Comparison of ENCODE assay signal across 7 cellular contexts in genomic region chr19:34501339-34502320, GRCh38. TPM values are rescaled to one million over a fixed set of nuclear protein-coding genes. Genes with fewer than 3 reads are reported as not detected.
DNase-seq lines count a peak whose midpoint lies in the region; ATAC-seq, FAIRE-seq and TF ChIP-seq lines count a peak whose summit lies in the region.

No MANE protein-coding gene starts in this region.

- H3K4me1 ChIP-seq in K562 (replicated peaks in 1 of 2; ENCODE audit: control insufficient read depth in 2 of 2, insufficient read depth in 2 of 2, low read length in 2 of 2) (peaks cover 7 to 44% of the 10 kb centered on the region in 2 experiments; a peak in 4 of 5 replicates), iPS DF 6.9 (ENCODE audit: control insufficient read depth, insufficient read depth, low read length) (peaks cover 10% of the 10 kb centered on the region; the same call in 1 of the 2 replicates)

- TF ChIP-seq CTCF in GM13977 (IDR thresholded peaks at IDR 0.05; ENCODE audit: extremely low read depth, insufficient read depth, missing control alignments) (peak; percentile 99), K562 (IDR thresholded peaks at IDR 0.05 in 2 of 3, conservative IDR thresholded peaks at IDR 0.05 in 1 of 3; ENCODE audit: insufficient read depth in 2 of 3, low read depth in 1 of 3, low read length in 3 of 3) (peak; percentile 99 to 100 (median 100))

- POLR2A ChIA-PET in K562 (lab: Yijun Ruan, JAX), result no interaction called here

- H3K27me3 ChIP-seq in K562 (ENCODE audit: control insufficient read depth in 2 of 2, insufficient read depth in 2 of 2, low read length in 2 of 2) (peaks cover 0 to 5% of the 10 kb centered on the region in 2 experiments; a peak in 2 of 5 replicates), iPS DF 6.9 (ENCODE audit: control insufficient read depth, insufficient read depth, low read length) (no peaks in the 10 kb centered on the region)

- FAIRE-seq in K562 (lab: Jason Lieb, UNC), result peak; percentile 87

- H3K9me1 ChIP-seq in K562 (ENCODE audit: control insufficient read depth, insufficient read depth, low read length), result no peaks in the 10 kb centered on the region

- BruUV-seq in K562 (replicated peaks; lab: Mats Ljungman, UMichigan), result no TSS peak

- DNase-seq in GM13977 (ENCODE audit: low spot score) (peak; percentile 96), NCI-H2107 (lab: John Stamatoyannopoulos, UW) (peak; percentile 56), UCSD-AML1 (lab: John Stamatoyannopoulos, UW; ENCODE audit: unreplicated experiment) (peak; percentile 89), K562 (ENCODE audit: extremely low read depth in 1 of 4, low spot score in 3 of 4) (peak; percentile 93 to 96 (median 95)), iPS DF 6.9 (ENCODE audit: low read depth, low spot score) (peak; percentile 83), smooth muscle cell of the brain vasculature (ENCODE audit: low read depth, low spot score) (peak; percentile 70)

- no peaks in the 10 kb centered on the region for H4K20me1 ChIP-seq in K562 (replicated peaks; ENCODE audit: control insufficient read depth, insufficient read depth, low read length)

- H2AFZ ChIP-seq in K562 (ENCODE audit: low read depth, low read length), result peak overlapping the region; percentile 69

- H3K9me3 ChIP-seq in K562 (replicated peaks; ENCODE audit: control insufficient read depth, insufficient read depth, low read depth, low read length) (no peaks in the 10 kb centered on the region), iPS DF 6.9 (ENCODE audit: control insufficient read depth, insufficient read depth, low read length) (no peaks in the 10 kb centered on the region)

- H3K9ac ChIP-seq in K562 (ENCODE audit: insufficient read depth in 1 of 2, low read depth in 2 of 2, low read length in 2 of 2), result peak overlapping the region in 1 of 2 experiments; percentile 84; a peak in 3 of 4 replicates

- no peak overlapping the region for H3K27ac ChIP-seq in K562 (ENCODE audit: extremely low read depth, low read depth, low read length)
- H3K27ac ChIP-seq in iPS DF 6.9 (ENCODE audit: low read length), result no peak overlapping the region

- TF ChIP-seq RAD21 in K562 (CRISPR knock-in tag; conservative IDR thresholded peaks at IDR 0.05 in 1 of 2, IDR thresholded peaks at IDR 0.05 in 1 of 2), result peak; percentile 87 to 99

- WGBS in K562 (ENCODE audit: insufficient coverage, low coverage, missing lambda C conversion rate), result 15% methylated on average over 27 of the region's 40 CpGs
- WGBS in iPS DF 6.9 (ENCODE audit: insufficient coverage, insufficient read length), result no CpG with 5 or more reads among the region's 40 CpGs

- no peak for TF ChIP-seq EP300 in K562 (IDR thresholded peaks at IDR 0.05; ENCODE audit: low read length)

- in situ Hi-C loops in GM13977 (cut with MboI; ENCODE audit: low pct_unique_long_range_greater_than_20kb, low sequenced_read_pairs, unreplicated experiment) (no loop called here), K562 (cut with MboI) (no loop called here)

- no peak for TF ChIP-seq POLR2A in K562 (conservative IDR thresholded peaks at IDR 0.05)

- peak overlapping the region; percentile 63 for H3K4me2 ChIP-seq in K562 (ENCODE audit: insufficient read depth, low read length)

- ATAC-seq in HG03039 (IDR thresholded peaks at IDR 0.05; ENCODE audit: unreplicated experiment) (peak; percentile 75), K562 (peak; percentile 96)

- H3K4me3 ChIP-seq in K562, result no peak overlapping the region
- H3K4me3 ChIP-seq in iPS DF 6.9 (ENCODE audit: low read length), result no peak overlapping the region

- intact Hi-C loops in K562 (cut with micrococcal nuclease), result loop anchor here (10.0 kb wide), 1 partner anchor 147 kb away; no protein-coding TSS in a partner anchor

- H3K36me3 ChIP-seq in K562 (ENCODE audit: control insufficient read depth, insufficient read depth, low read length) (no peaks in the 10 kb centered on the region), iPS DF 6.9 (ENCODE audit: control insufficient read depth, insufficient read depth, low read length) (no peaks in the 10 kb centered on the region)

- CTCF ChIA-PET in K562 (lab: Yijun Ruan, JAX; ENCODE audit: low intra/inter-chr PET ratio), result interaction anchor here (0.5 to 3.1 kb wide), 12 partner anchors 31 to 1267 kb away, joined by 3 to 27 read pairs (median 4); no protein-coding TSS in a partner anchor

- no peaks in the 10 kb centered on the region for H3K79me2 ChIP-seq in K562 (ENCODE audit: control insufficient read depth, insufficient read depth, low read length)

TF ChIP-seq in K562, 482 proteins besides CTCF, POLR2A, EP300 and RAD21 (continues in another document):
- TF ChIP-seq TAF15 (IDR thresholded peaks at IDR 0.05; ENCODE audit: low read depth, low read length), result no peak
- no peak for TF ChIP-seq PCBP2 (IDR thresholded peaks at IDR 0.05; ENCODE audit: low read depth, low read length, poor library complexity, severe bottlenecking)
- peak; percentile 72 for TF ChIP-seq KLF16 (IDR thresholded peaks at IDR 0.05)
- TF ChIP-seq FIP1L1 (IDR thresholded peaks at IDR 0.05; ENCODE audit: low read depth, low read length, poor library complexity, severe bottlenecking), result peak; percentile 40
- TF ChIP-seq ZNF140 (CRISPR knock-in tag; IDR thresholded peaks at IDR 0.05), result no peak
- TF ChIP-seq SRSF3 (IDR thresholded peaks at IDR 0.05; ENCODE audit: insufficient read depth, low read length), result no peak
- no peak for TF ChIP-seq TCF3 (CRISPR knock-in tag; IDR thresholded peaks at IDR 0.05)
- TF ChIP-seq MLLT1 (IDR thresholded peaks at IDR 0.05), result peak in 1 of 2 experiments; percentile 93; a peak in 2 of 4 replicates
- TF ChIP-seq FOXA1 (IDR thresholded peaks at IDR 0.05; ENCODE audit: borderline replicate concordance), result no peak
- no peak; a peak in 1 of 3 replicates for TF ChIP-seq CBX3 (IDR thresholded peaks at IDR 0.05; ENCODE audit: borderline replicate concordance in 1 of 2, low read length in 2 of 2)
- TF ChIP-seq SIX5 (IDR thresholded peaks at IDR 0.05; ENCODE audit: borderline replicate concordance in 1 of 2, insufficient read depth in 1 of 2, low read depth in 1 of 2, low read length in 2 of 2), result no peak
- TF ChIP-seq ZNF311 (CRISPR knock-in tag; IDR thresholded peaks at IDR 0.05), result no peak
- no peak for TF ChIP-seq CHD2 (IDR thresholded peaks at IDR 0.05; ENCODE audit: low read depth, low read length)
- TF ChIP-seq MYNN (IDR thresholded peaks at IDR 0.05), result no peak
- no peak for TF ChIP-seq MYNN (CRISPR knock-in tag; IDR thresholded peaks at IDR 0.05)
- peak; percentile 49; the same call in 1 of the 2 replicates for TF ChIP-seq ZNF384 (IDR thresholded peaks at IDR 0.05; ENCODE audit: low read depth, low read length)
- TF ChIP-seq ATF1 (CRISPR knock-in tag; IDR thresholded peaks at IDR 0.05), result no peak
- TF ChIP-seq ATF1 (tag; IDR thresholded peaks at IDR 0.05), result peak; percentile 30; the same call in 1 of the 2 replicates
- peak; percentile 47; the same call in 1 of the 2 replicates for TF ChIP-seq CREM (IDR thresholded peaks at IDR 0.05; ENCODE audit: low read depth)
- TF ChIP-seq ZC3H11A (IDR thresholded peaks at IDR 0.05; ENCODE audit: low read depth, low read length), result peak; percentile 65; the same call in 1 of the 2 replicates
- TF ChIP-seq RCOR1 (IDR thresholded peaks at IDR 0.05; ENCODE audit: borderline replicate concordance in 1 of 2, low read depth in 2 of 2, low read length in 2 of 2), result peak in 1 of 2 experiments; percentile 56; a peak in 1 of 4 replicates
- TF ChIP-seq, protein P1, sequence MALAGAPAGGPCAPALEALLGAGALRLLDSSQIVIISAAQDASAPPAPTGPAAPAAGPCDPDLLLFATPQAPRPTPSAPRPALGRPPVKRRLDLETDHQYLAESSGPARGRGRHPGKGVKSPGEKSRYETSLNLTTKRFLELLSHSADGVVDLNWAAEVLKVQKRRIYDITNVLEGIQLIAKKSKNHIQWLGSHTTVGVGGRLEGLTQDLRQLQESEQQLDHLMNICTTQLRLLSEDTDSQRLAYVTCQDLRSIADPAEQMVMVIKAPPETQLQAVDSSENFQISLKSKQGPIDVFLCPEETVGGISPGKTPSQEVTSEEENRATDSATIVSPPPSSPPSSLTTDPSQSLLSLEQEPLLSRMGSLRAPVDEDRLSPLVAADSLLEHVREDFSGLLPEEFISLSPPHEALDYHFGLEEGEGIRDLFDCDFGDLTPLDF (CRISPR knock-in tag; IDR thresholded peaks at IDR 0.05), result no peak

RNA-seq across cellular contexts. Expression of gene WTIP, which starts 20.1 kb away (rescaled TPM):
- total RNA-seq in K562 (2011; cell fraction: chromatin; rRNA removed; ENCODE audit: low replicate concordance), result 0.99 and 1.6 TPM in 2 replicates
- total RNA-seq in K562 (2011; cell fraction: nucleolus; rRNA removed), result 0.50 and 0.53 TPM in 2 replicates
- 0.51 and 0.84 TPM in 2 replicates for total RNA-seq in K562 (2011; cell fraction: nucleoplasm; rRNA removed)
- total RNA-seq in K562 (2014; rRNA removed) (0.14 and 0.16 TPM in 2 replicates), K562 (2014; rRNA removed; fragmentation: Illumina TruSeq; extraction: Trizol) (0.07 TPM in 1 of 2 replicates, not detected in the other), K562 (2015; rRNA removed; fragmentation: Illumina TruSeq; extraction: Trizol) (0.49 and 0.51 TPM in 2 replicates), K562 (2021) (0.31 and 0.53 TPM in 2 replicates)
- polyA plus RNA-seq in K562 (2011; rRNA removed) (0.38 and 0.81 TPM in 2 replicates), K562 (2014; fragmentation: Illumina TruSeq; extraction: Trizol) (0.16 and 0.28 TPM in 2 replicates), K562 (2014; fragmentation: Nextera tagmentation; extraction: Ambion mirVana) (under 1 TPM in 1 of 2 experiments, not detected in 1; under 0.01 TPM), K562 (2014; rRNA removed) (0.11 and 0.54 TPM in 2 replicates)
- polyA plus RNA-seq in K562 (2011; cell fraction: cytosol; rRNA removed), result 0.79 and 0.86 TPM in 2 replicates
- polyA plus RNA-seq in K562 (2011; cell fraction: nucleus; rRNA removed), result 0.80 and 0.97 TPM in 2 replicates
- 0.22 and 0.35 TPM in 2 replicates for polyA plus RNA-seq in K562 (2012)
- polyA minus RNA-seq in K562 (2011; rRNA and poly(A)+ RNA removed), result 0.54 and 1.8 TPM in 2 replicates
- 1.8 TPM in 1 of 2 replicates, not detected in the other for polyA minus RNA-seq in K562 (2011; cell fraction: cytosol; rRNA and poly(A)+ RNA removed)
- polyA minus RNA-seq in K562 (2011; cell fraction: nucleus; rRNA and poly(A)+ RNA removed), result 0.13 and 0.22 TPM in 2 replicates
